Comparison of ENCODE assay signal across 8 cellular contexts in the genomic region with DNA sequence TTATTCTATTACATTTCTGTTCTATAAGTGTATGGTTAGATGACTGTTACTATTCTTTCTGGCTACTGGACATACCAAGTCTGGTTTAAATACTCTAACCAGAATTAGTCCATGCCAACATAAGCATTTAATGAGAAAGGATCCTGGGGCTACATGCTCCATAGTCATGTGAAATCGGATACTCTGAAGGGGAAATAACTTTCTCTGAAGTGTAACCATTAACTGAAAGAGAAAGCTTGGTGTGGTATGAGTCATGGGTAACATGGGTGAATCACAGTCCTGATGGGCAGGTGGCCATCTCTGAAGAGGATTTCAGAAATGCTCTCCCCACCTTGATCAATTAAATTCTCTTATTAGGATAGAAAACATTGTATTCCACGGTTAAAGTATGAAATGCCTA.
DNase-seq lines count a peak whose midpoint lies in the region; ATAC-seq, FAIRE-seq and TF ChIP-seq lines count a peak whose summit lies in the region.

No MANE protein-coding gene starts in this region.

- H3K4me3 ChIP-seq in kidney (ENCODE audit: low read length in 2 of 2), result no peak overlapping the region

- no peak overlapping the region for H3K27ac ChIP-seq in kidney (ENCODE audit: low read depth in 2 of 2, low read length in 2 of 2)

- H3K4me1 ChIP-seq in kidney (ENCODE audit: control insufficient read depth in 1 of 2, insufficient read depth in 1 of 2, low read depth in 1 of 2, low read length in 2 of 2), result peaks cover 3% of the 10 kb centered on the region in 2 donors

- DNase-seq in NCI-H748 (lab: John Stamatoyannopoulos, UW; ENCODE audit: unreplicated experiment), result peak; percentile 16
- no peak for DNase-seq in NCI-H748 treated with DMSO at 0.1 percent for 48 hours (lab: John Stamatoyannopoulos, UW)
- DNase-seq in NCI-H510A (lab: John Stamatoyannopoulos, UW), result peak; percentile 2
- no peak for DNase-seq in kidney
- no peak for DNase-seq in hippocampal formation (lab: John Stamatoyannopoulos, UW)
- DNase-seq in middle frontal gyrus (ENCODE audit: extremely low spot score, low spot score), result no peak
- DNase-seq in AG08395 (ENCODE audit: low spot score), result no peak

- intact Hi-C loops in kidney (cut with DNase I), result no loop called here

- H3K9ac ChIP-seq in kidney (ENCODE audit: low read length in 2 of 2), result no peak overlapping the region

- ATAC-seq in HG02798 (IDR thresholded peaks at IDR 0.05; ENCODE audit: poor library complexity, unreplicated experiment), result peak; percentile 95

- no peaks in the 10 kb centered on the region for H3K36me3 ChIP-seq in kidney (ENCODE audit: control insufficient read depth in 1 of 2, insufficient read depth in 2 of 2, low read length in 2 of 2)

- no peak for TF ChIP-seq CTCF in kidney (IDR thresholded peaks at IDR 0.05; ENCODE audit: borderline replicate concordance, extremely low read depth, insufficient read depth)

- no peaks in the 10 kb centered on the region for H3K9me3 ChIP-seq in kidney (ENCODE audit: control insufficient read depth in 1 of 2, low read length in 2 of 2)

- FAIRE-seq in kidney (lab: Jason Lieb, UNC), result peak; percentile 32

Comparison
In these comparisons a context has a peak if more than half of its experiments do, and no peak if none do; other contexts are left out.
1. DNase-seq: peak in NCI-H748 (single experiment) and NCI-H510A (single experiment); none in NCI-H748 treated with DMSO at 0.1 percent for 48 hours (single experiment), kidney (single experiment), hippocampal formation (0 of 2), middle frontal gyrus (single experiment) and AG08395 (single experiment).